In the genomic region with DNA sequence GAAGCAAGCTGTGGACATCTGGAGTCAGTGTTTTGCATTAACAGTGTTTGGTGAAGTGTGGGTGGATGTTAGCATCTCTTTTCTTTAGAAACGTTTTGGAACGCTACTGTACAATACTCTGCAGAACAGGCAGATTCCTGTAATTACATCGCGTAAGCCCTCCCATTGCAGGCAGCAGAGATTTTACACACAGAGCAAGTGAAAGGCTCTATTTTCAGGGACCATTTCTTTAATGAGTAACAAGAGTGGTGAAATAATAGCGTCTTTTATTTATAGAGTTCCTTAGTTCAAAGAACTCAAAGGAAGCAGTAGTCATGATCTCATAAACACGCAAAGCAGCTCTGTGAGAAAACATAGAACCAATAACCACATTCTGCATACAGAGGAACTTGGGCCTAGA, we compare ENCODE assay signal across 17 cellular contexts.
DNase-seq lines count a peak whose midpoint lies in the region; TF ChIP-seq lines count a peak whose summit lies in the region.
"Had no signal": no experiment of that assay in that cellular context is flagged by ENCODE, and none has a peak within 500 bp of the region (broad histone marks: within the 10 kb centered on the region; RNA-seq: fewer than 3 reads in every experiment).

No MANE protein-coding gene starts in this region.

- H3K36me3 Mint-ChIP-seq in neural progenitor cell, result no peaks in the 10 kb centered on the region
- H3K36me3 Mint-ChIP-seq: naive thymus-derived CD8-positive, alpha-beta T cell had no signal

- H3K4me1 Mint-ChIP-seq in neural progenitor cell, result peaks cover 5% of the 10 kb centered on the region
- H3K4me1 Mint-ChIP-seq: activated CD4-positive, alpha-beta T cell treated with anti-CD3 and anti-CD28 coated beads for 36 hours; naive thymus-derived CD8-positive, alpha-beta T cell; stimulated activated naive CD8-positive, alpha-beta T cell treated with anti-CD3 and anti-CD28 coated beads, Interleukin-15, amount 100 ng/mL, for 72 hours had no signal

- no peak overlapping the region for H3K4me2 ChIP-seq in neural progenitor cell

- H3K9me3 ChIP-seq in neural progenitor cell (ENCODE audit: low read depth) (no peaks in the 10 kb centered on the region), WERI-Rb-1 (ENCODE audit: severe bottlenecking) (no peaks in the 10 kb centered on the region)
- H3K9me3 ChIP-seq: Caco-2, gastroesophageal sphincter had no signal

- H3K79me2 ChIP-seq in ACC112 (ENCODE audit: control insufficient read depth, insufficient read depth, low read length, unreplicated experiment), result no peaks in the 10 kb centered on the region
- no peaks in the 10 kb centered on the region for H3K79me2 ChIP-seq in neural progenitor cell (ENCODE audit: low read depth)

- peak overlapping the region; percentile 24 for H2AFZ ChIP-seq in ACC112 (ENCODE audit: low read length, unreplicated experiment)
- H2AFZ ChIP-seq in neural progenitor cell (replicated peaks), result peak overlapping the region; percentile 14

- H3K9ac ChIP-seq in neural progenitor cell, result no peak overlapping the region

- no peak overlapping the region for H3K27ac Mint-ChIP-seq in neural progenitor cell
- H3K27ac Mint-ChIP-seq: activated CD4-positive, alpha-beta T cell treated with anti-CD3 and anti-CD28 coated beads for 36 hours; naive thymus-derived CD8-positive, alpha-beta T cell; stimulated activated naive CD8-positive, alpha-beta T cell treated with anti-CD3 and anti-CD28 coated beads, Interleukin-15, amount 100 ng/mL, for 72 hours had no signal

- DNase-seq in HCEC 1CT (peak; percentile 18), fibroblast of mammary gland (ENCODE audit: low read depth) (peak; percentile 68), neural progenitor cell (ENCODE audit: low spot score) (no peak), WERI-Rb-1 (no peak), NCI-H748 (lab: John Stamatoyannopoulos, UW; ENCODE audit: unreplicated experiment) (no peak), T-helper 2 cell (no peak), H4 (ENCODE audit: low spot score) (no peak)
- DNase-seq: activated CD4-positive, alpha-beta T cell treated with anti-CD3 and anti-CD28 coated beads for 36 hours; activated gamma-delta T cell treated with Interleukin-2 at 50 U/mL for 16 hours; Caco-2; cortex of kidney; naive thymus-derived CD8-positive, alpha-beta T cell; NCI-H774; PC-3; stimulated activated naive CD8-positive, alpha-beta T cell treated with anti-CD3 and anti-CD28 coated beads, Interleukin-15, amount 100 ng/mL, for 72 hours had no signal

- H3K4me3 ChIP-seq in ACC112 (ENCODE audit: low read depth, low read length), result no peak overlapping the region
- H3K4me3 ChIP-seq in fibroblast of mammary gland (ENCODE audit: control insufficient read depth, low read depth, low read length), result no peak overlapping the region
- H3K4me3 ChIP-seq in neural progenitor cell, result no peak overlapping the region
- no peak overlapping the region for H3K4me3 ChIP-seq in WERI-Rb-1 (ENCODE audit: low read depth, low read length)
- H3K4me3 ChIP-seq: gastroesophageal sphincter had no signal

- no peaks in the 10 kb centered on the region for H4K20me1 ChIP-seq in neural progenitor cell (ENCODE audit: low read depth)

- no peak overlapping the region for H3K27ac ChIP-seq in ACC112 (ENCODE audit: low read depth, low read length)
- no peak overlapping the region for H3K27ac ChIP-seq in neural progenitor cell
- no peak overlapping the region for H3K27ac ChIP-seq in WERI-Rb-1
- H3K27ac ChIP-seq: gastroesophageal sphincter had no signal

- H3K4me3 Mint-ChIP-seq in neural progenitor cell, result no peak overlapping the region
- H3K4me3 Mint-ChIP-seq: activated CD4-positive, alpha-beta T cell treated with anti-CD3 and anti-CD28 coated beads for 36 hours; naive thymus-derived CD8-positive, alpha-beta T cell; stimulated activated naive CD8-positive, alpha-beta T cell treated with anti-CD3 and anti-CD28 coated beads, Interleukin-15, amount 100 ng/mL, for 72 hours had no signal

- no peaks in the 10 kb centered on the region for H3K4me1 ChIP-seq in ACC112 (ENCODE audit: control insufficient read depth, insufficient read depth, low read length, unreplicated experiment)
- no peaks in the 10 kb centered on the region for H3K4me1 ChIP-seq in neural progenitor cell
- H3K4me1 ChIP-seq: Caco-2, gastroesophageal sphincter had no signal

- peaks cover 7% of the 10 kb centered on the region for H3F3A ChIP-seq in neural progenitor cell (ENCODE audit: low read depth)

- no peaks in the 10 kb centered on the region for H3K27me3 Mint-ChIP-seq in neural progenitor cell (ENCODE audit: insufficient read depth, low read depth)
- H3K27me3 Mint-ChIP-seq: activated CD4-positive, alpha-beta T cell treated with anti-CD3 and anti-CD28 coated beads for 36 hours; naive thymus-derived CD8-positive, alpha-beta T cell; stimulated activated naive CD8-positive, alpha-beta T cell treated with anti-CD3 and anti-CD28 coated beads, Interleukin-15, amount 100 ng/mL, for 72 hours had no signal

- TF ChIP-seq CTCF in fibroblast of mammary gland (conservative IDR thresholded peaks at IDR 0.05; ENCODE audit: control insufficient read depth, insufficient read depth, low read depth, low read length) (no peak), neural progenitor cell (IDR thresholded peaks at IDR 0.05) (no peak), WERI-Rb-1 (IDR thresholded peaks at IDR 0.05; ENCODE audit: low read depth, low read length) (no peak)

- H3K36me3 ChIP-seq in ACC112 (ENCODE audit: insufficient read depth, low read length), result no peaks in the 10 kb centered on the region
- no peaks in the 10 kb centered on the region for H3K36me3 ChIP-seq in neural progenitor cell
- no peaks in the 10 kb centered on the region for H3K36me3 ChIP-seq in WERI-Rb-1
- H3K36me3 ChIP-seq: gastroesophageal sphincter had no signal

- no peaks in the 10 kb centered on the region for H3K27me3 ChIP-seq in ACC112 (ENCODE audit: insufficient read depth, low read length)
- H3K27me3 ChIP-seq in neural progenitor cell, result no peaks in the 10 kb centered on the region
- no peaks in the 10 kb centered on the region for H3K27me3 ChIP-seq in WERI-Rb-1 (ENCODE audit: insufficient read depth, low read depth, severe bottlenecking)
- H3K27me3 ChIP-seq: gastroesophageal sphincter had no signal

- H3K9me3 Mint-ChIP-seq in neural progenitor cell, result no peaks in the 10 kb centered on the region

Comparison
In these comparisons a context has a peak if more than half of its experiments do, and no peak if none do; other contexts are left out.
1. DNase-seq: peak in HCEC 1CT (single experiment) and fibroblast of mammary gland (single experiment); none in neural progenitor cell (single experiment), WERI-Rb-1 (single experiment), NCI-H748 (single experiment), T-helper 2 cell (0 of 5) and H4 (single experiment).